Comparison of ENCODE assay signal across 10 cellular contexts in the genomic region with DNA sequence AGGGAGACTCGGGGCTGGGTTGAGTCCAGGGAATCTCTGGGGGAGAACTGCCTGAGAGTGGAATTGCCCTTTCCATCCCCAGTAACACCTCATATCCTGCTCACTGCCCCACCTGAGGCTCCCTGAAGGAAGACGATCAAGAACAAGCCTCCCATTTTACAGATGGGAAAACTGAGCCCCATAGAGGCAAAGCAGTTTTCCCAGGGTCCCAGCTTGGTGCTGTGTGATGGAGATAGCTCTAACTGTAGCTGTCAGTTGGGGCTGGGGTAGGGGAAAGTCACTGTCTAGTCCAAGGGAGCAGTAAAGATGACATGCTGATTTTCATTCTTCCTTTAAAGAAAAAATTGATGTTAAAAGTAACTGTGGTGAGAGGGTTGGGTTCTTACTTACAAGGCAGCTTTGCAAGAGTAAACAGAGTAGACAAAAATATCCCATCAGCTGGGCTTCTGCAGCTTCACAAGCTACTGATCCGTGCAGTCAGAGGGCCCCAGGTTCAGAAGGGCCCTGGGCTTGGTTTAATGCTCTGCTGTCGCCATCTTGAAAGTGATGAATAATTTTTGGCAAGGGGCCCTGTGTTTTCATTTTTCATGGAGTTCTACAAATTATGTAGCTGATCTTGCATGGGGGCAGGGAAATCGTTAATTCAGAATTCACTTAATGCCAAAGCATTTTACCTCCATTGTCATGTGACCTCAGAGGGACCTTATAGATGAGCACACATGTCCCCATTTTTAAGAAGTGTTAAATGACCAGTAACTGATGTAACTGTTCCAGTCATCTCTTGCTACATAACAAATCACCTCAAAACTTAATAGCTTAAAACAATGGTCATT. TPM values are rescaled to one million over a fixed set of nuclear protein-coding genes. Genes with fewer than 3 reads are reported as not detected.
DNase-seq lines count a peak whose midpoint lies in the region; TF ChIP-seq lines count a peak whose summit lies in the region.
"Had no signal": no experiment of that assay in that cellular context is flagged by ENCODE, and none has a peak within 500 bp of the region (broad histone marks: within the 10 kb centered on the region; RNA-seq: fewer than 3 reads in every experiment).

No MANE protein-coding gene starts in this region.

- no peak overlapping the region for H2BK5ac ChIP-seq in mesenchymal stem cell (ENCODE audit: low read depth, low read length, poor library complexity, severe bottlenecking)

- H4K8ac ChIP-seq in mesenchymal stem cell (ENCODE audit: low read length): peak overlapping the region; percentile 53

- H3K4ac ChIP-seq in mesenchymal stem cell (ENCODE audit: low read depth in 1 of 2, low read length in 2 of 2): peak overlapping the region in 1 of 2 experiments; percentile 54

- H3K4me2 ChIP-seq in BLaER1 treated with 17β-estradiol and CSF1 and Interleukin-3, amounts not matched to agents 10 nM and 100 nM: peak overlapping the region; percentile 73 to 92 (median 88)
- H3K4me2 ChIP-seq in mesenchymal stem cell (ENCODE audit: low read length, poor library complexity, severe bottlenecking) (no peak overlapping the region), PC-9 (no peak overlapping the region)

- H3K23ac ChIP-seq in mesenchymal stem cell (ENCODE audit: low read length in 2 of 2): no peak overlapping the region

- DNase-seq in GM13977 (ENCODE audit: low spot score) (peak; percentile 70), mesenchymal stem cell (peak; percentile 53), foreskin fibroblast (no peak), SW480 (ENCODE audit: low spot score) (no peak), PC-9 (no peak), EL (no peak)
- DNase-seq in activated T-helper 1 cell treated with anti-CD3 and anti-CD28 coated beads, Interleukin-12 subunit alpha, Interleukin-12 subunit beta, Interleukin-2, Interleukin-4 antibody, amounts not matched to agents 30 ng/mL and 10 ng/mL and 1 ng/mL, durations not matched to agents 14 hours and 24 hours and 36 hours (ENCODE audit: low spot score): no peak
- DNase-seq: Calu3; NK-92 treated with Interleukin-12 subunit alpha and Interleukin-12 subunit beta, amount 100 ng/mL, for 24 hours had no signal

- peaks cover 11% of the 10 kb centered on the region for H3F3A ChIP-seq in PC-9 (ENCODE audit: insufficient read depth, low read depth)

- in situ Hi-C loops in GM13977 (cut with MboI; ENCODE audit: low pct_unique_long_range_greater_than_20kb, low sequenced_read_pairs, unreplicated experiment): loop anchor here (25.0 kb wide), 1 partner anchor 463 kb away; the partner anchor contains the start of gene DHRS3

- H3K4me1 Mint-ChIP-seq in activated T-helper 1 cell treated with anti-CD3 and anti-CD28 coated beads, Interleukin-12 subunit alpha, Interleukin-12 subunit beta, Interleukin-2, Interleukin-4 antibody, amounts not matched to agents 30 ng/mL and 10 ng/mL and 1 ng/mL, durations not matched to agents 14 hours and 24 hours and 36 hours (ENCODE audit: low read depth): peaks cover 88% of the 10 kb centered on the region

- POLR2A ChIA-PET in PC-9 (lab: Charles Lee; ENCODE audit: unreplicated experiment): no interaction called here

- H3K27ac ChIP-seq in BLaER1 treated with 17β-estradiol and CSF1 and Interleukin-3, amounts not matched to agents 10 nM and 100 nM: peak overlapping the region; percentile 65 to 98 (median 85); a peak in 21 of 22 replicates
- H3K27ac ChIP-seq in mesenchymal stem cell (ENCODE audit: low read length, poor library complexity, severe bottlenecking) (no peak overlapping the region), PC-9 (no peak overlapping the region)

- no peaks in the 10 kb centered on the region for H3K27me3 ChIP-seq in BLaER1 treated with 17β-estradiol and CSF1 and Interleukin-3, amounts not matched to agents 10 nM and 100 nM
- H3K27me3 ChIP-seq in mesenchymal stem cell (ENCODE audit: control insufficient read depth in 1 of 2, insufficient read depth in 1 of 2, low read length in 2 of 2) (no peaks in the 10 kb centered on the region), PC-9 (ENCODE audit: insufficient read depth, low read depth) (no peaks in the 10 kb centered on the region)

- intact Hi-C loops in activated T-helper 1 cell treated with anti-CD3 and anti-CD28 coated beads, Interleukin-12 subunit alpha, Interleukin-12 subunit beta, Interleukin-2, Interleukin-4 antibody, amounts not matched to agents 30 ng/mL and 10 ng/mL and 1 ng/mL, durations not matched to agents 14 hours and 24 hours and 36 hours (cut with micrococcal nuclease): loop anchor here (1.0 kb wide), 1 partner anchor 8 kb away; no protein-coding TSS in a partner anchor
- intact Hi-C loops in PC-9 (cut with micrococcal nuclease; ENCODE audit: unreplicated experiment): no loop called here

- peaks cover 98 to 100% (median 100%) of the 10 kb centered on the region in 10 experiments for H3K4me1 ChIP-seq in BLaER1 treated with 17β-estradiol and CSF1 and Interleukin-3, amounts not matched to agents 10 nM and 100 nM
- H3K4me1 ChIP-seq in mesenchymal stem cell (ENCODE audit: control insufficient read depth, insufficient read depth, low read depth, low read length): peaks cover 13% of the 10 kb centered on the region
- peaks cover 31% of the 10 kb centered on the region for H3K4me1 ChIP-seq in PC-9 (replicated peaks; ENCODE audit: insufficient read depth)

- H3K36me3 Mint-ChIP-seq in activated T-helper 1 cell treated with anti-CD3 and anti-CD28 coated beads, Interleukin-12 subunit alpha, Interleukin-12 subunit beta, Interleukin-2, Interleukin-4 antibody, amounts not matched to agents 30 ng/mL and 10 ng/mL and 1 ng/mL, durations not matched to agents 14 hours and 24 hours and 36 hours (ENCODE audit: low read depth): peaks cover 18% of the 10 kb centered on the region

- H3K18ac ChIP-seq in mesenchymal stem cell (ENCODE audit: low read depth in 1 of 2, low read length in 2 of 2): peak overlapping the region; percentile 61 to 82

- H3K4me3 ChIP-seq in BLaER1 treated with 17β-estradiol and CSF1 and Interleukin-3, amounts not matched to agents 10 nM and 100 nM: peak overlapping the region in 5 of 10 experiments; percentile 2 to 52 (median 20); a peak in 3 of 20 replicates
- no peak overlapping the region for H3K4me3 ChIP-seq in mesenchymal stem cell (ENCODE audit: insufficient read depth in 1 of 2, low read depth in 1 of 2, low read length in 2 of 2)
- no peak overlapping the region for H3K4me3 ChIP-seq in foreskin fibroblast (ENCODE audit: low read depth in 1 of 2, low read length in 2 of 2)
- no peak overlapping the region for H3K4me3 ChIP-seq in PC-9

- WGBS in mesenchymal stem cell: 90% methylated on average over 5 of the region's 5 CpGs

- no peaks in the 10 kb centered on the region for H3K79me2 ChIP-seq in PC-9 (ENCODE audit: low read depth)

- peak overlapping the region; percentile 31 for H3K4me3 Mint-ChIP-seq in activated T-helper 1 cell treated with anti-CD3 and anti-CD28 coated beads, Interleukin-12 subunit alpha, Interleukin-12 subunit beta, Interleukin-2, Interleukin-4 antibody, amounts not matched to agents 30 ng/mL and 10 ng/mL and 1 ng/mL, durations not matched to agents 14 hours and 24 hours and 36 hours

- peaks cover 5 to 12% (median 10%) of the 10 kb centered on the region in 11 experiments; a peak in 18 of 22 replicates for H3K9me3 ChIP-seq in BLaER1 treated with 17β-estradiol and CSF1 and Interleukin-3, amounts not matched to agents 10 nM and 100 nM (replicated peaks in 1 of 11)
- H3K9me3 ChIP-seq in mesenchymal stem cell (ENCODE audit: control insufficient read depth, low read length) (peaks cover 8% of the 10 kb centered on the region), PC-9 (ENCODE audit: insufficient read depth, low read depth) (no peaks in the 10 kb centered on the region)

- H2BK15ac ChIP-seq in mesenchymal stem cell (ENCODE audit: low read depth, poor library complexity, severe bottlenecking): peak overlapping the region; percentile 81

- peak overlapping the region; percentile 11 to 90 for H2BK12ac ChIP-seq in mesenchymal stem cell (ENCODE audit: low read length in 2 of 2)

- no TSS peak for BruUV-seq in PC-9 (replicated peaks; lab: Mats Ljungman, UMichigan)

- H3K14ac ChIP-seq in mesenchymal stem cell (ENCODE audit: low read length in 2 of 2): no peak overlapping the region

- H2AFZ ChIP-seq in mesenchymal stem cell (ENCODE audit: low read depth, low read length) (no peak overlapping the region), PC-9 (no peak overlapping the region)

- no peak overlapping the region for H2AK5ac ChIP-seq in mesenchymal stem cell (ENCODE audit: low read length, severe bottlenecking)

- no peaks in the 10 kb centered on the region for H3K9me2 ChIP-seq in PC-9 (ENCODE audit: insufficient read depth)

- no peaks in the 10 kb centered on the region for H4K20me1 ChIP-seq in BLaER1 treated with 17β-estradiol and CSF1 and Interleukin-3, amounts not matched to agents 10 nM and 100 nM
- H4K20me1 ChIP-seq in PC-9 (ENCODE audit: insufficient read depth): no peaks in the 10 kb centered on the region

- peaks cover 14% of the 10 kb centered on the region for H3K9me3 Mint-ChIP-seq in activated T-helper 1 cell treated with anti-CD3 and anti-CD28 coated beads, Interleukin-12 subunit alpha, Interleukin-12 subunit beta, Interleukin-2, Interleukin-4 antibody, amounts not matched to agents 30 ng/mL and 10 ng/mL and 1 ng/mL, durations not matched to agents 14 hours and 24 hours and 36 hours

- no peaks in the 10 kb centered on the region for H3K79me1 ChIP-seq in mesenchymal stem cell (replicated peaks; ENCODE audit: low read length, poor library complexity, severe bottlenecking)

- peak overlapping the region; percentile 42 for H2BK120ac ChIP-seq in mesenchymal stem cell (ENCODE audit: low read depth, low read length)

- CTCF ChIA-PET in PC-9 (lab: Charles Lee): no interaction called here

- no peak overlapping the region for H4K91ac ChIP-seq in mesenchymal stem cell (ENCODE audit: low read length)

- peak overlapping the region; percentile 40 to 90 (median 70); a peak in 18 of 22 replicates for H3K9ac ChIP-seq in BLaER1 treated with 17β-estradiol and CSF1 and Interleukin-3, amounts not matched to agents 10 nM and 100 nM
- H3K9ac ChIP-seq in mesenchymal stem cell (ENCODE audit: low read length): no peak overlapping the region

- TF ChIP-seq CTCF in GM13977 (IDR thresholded peaks at IDR 0.05; ENCODE audit: extremely low read depth, insufficient read depth, missing control alignments) (no peak), foreskin fibroblast (IDR thresholded peaks at IDR 0.05; ENCODE audit: low read depth, low read length) (no peak), PC-9 (conservative IDR thresholded peaks at IDR 0.05) (no peak)

- no peaks in the 10 kb centered on the region for H3K27me3 Mint-ChIP-seq in activated T-helper 1 cell treated with anti-CD3 and anti-CD28 coated beads, Interleukin-12 subunit alpha, Interleukin-12 subunit beta, Interleukin-2, Interleukin-4 antibody, amounts not matched to agents 30 ng/mL and 10 ng/mL and 1 ng/mL, durations not matched to agents 14 hours and 24 hours and 36 hours (ENCODE audit: insufficient read depth)

- H3K36me3 ChIP-seq in BLaER1 treated with 17β-estradiol and CSF1 and Interleukin-3, amounts not matched to agents 10 nM and 100 nM: peaks cover 0 to 6% (median 0%) of the 10 kb centered on the region in 11 experiments; a peak in 1 of 22 replicates
- H3K36me3 ChIP-seq in mesenchymal stem cell (ENCODE audit: control insufficient read depth in 1 of 2, insufficient read depth in 2 of 2, low read depth in 1 of 2, low read length in 2 of 2) (no peaks in the 10 kb centered on the region), PC-9 (ENCODE audit: low read depth) (no peaks in the 10 kb centered on the region)

- H3K27ac Mint-ChIP-seq in activated T-helper 1 cell treated with anti-CD3 and anti-CD28 coated beads, Interleukin-12 subunit alpha, Interleukin-12 subunit beta, Interleukin-2, Interleukin-4 antibody, amounts not matched to agents 30 ng/mL and 10 ng/mL and 1 ng/mL, durations not matched to agents 14 hours and 24 hours and 36 hours: peak overlapping the region; percentile 97

RNA-seq across cellular contexts. Expression of gene TNFRSF1B, which starts 17.6 kb away (rescaled TPM):
- 211 and 213 TPM in 2 replicates for total RNA-seq in activated T-helper 1 cell treated with anti-CD3 and anti-CD28 coated beads, Interleukin-12 subunit alpha, Interleukin-12 subunit beta, Interleukin-2, Interleukin-4 antibody, amounts not matched to agents 30 ng/mL and 10 ng/mL and 1 ng/mL, durations not matched to agents 14 hours and 24 hours and 36 hours
- polyA plus RNA-seq in mesenchymal stem cell (2013, experiment 1 of 2): 35.0 TPM
- 35.2 TPM for polyA plus RNA-seq in mesenchymal stem cell (2013, experiment 2 of 2)
- 2.7 and 3.3 TPM in 2 replicates for total RNA-seq in PC-9 (2021)

Comparison
In these comparisons a context has a peak if more than half of its experiments do, and no peak if none do; other contexts are left out.
1. H3K27ac ChIP-seq: peak in BLaER1 treated with 17β-estradiol and CSF1 and Interleukin-3, amounts not matched to agents 10 nM and 100 nM (11 of 11); none in mesenchymal stem cell (single experiment) and PC-9 (single experiment).
2. H3K4me2 ChIP-seq: peak in BLaER1 treated with 17β-estradiol and CSF1 and Interleukin-3, amounts not matched to agents 10 nM and 100 nM (11 of 11); none in mesenchymal stem cell (single experiment) and PC-9 (single experiment).
3. DNase-seq: peak in GM13977 (single experiment) and mesenchymal stem cell (single experiment); none in activated T-helper 1 cell treated with anti-CD3 and anti-CD28 coated beads, Interleukin-12 subunit alpha, Interleukin-12 subunit beta, Interleukin-2, Interleukin-4 antibody, amounts not matched to agents 30 ng/mL and 10 ng/mL and 1 ng/mL, durations not matched to agents 14 hours and 24 hours and 36 hours (single experiment), foreskin fibroblast (0 of 2), SW480 (single experiment), PC-9 (0 of 2) and EL (single experiment).
4. RNA of gene TNFRSF1B, which starts 17.6 kb away (total RNA-seq): 211 to 213 TPM in activated T-helper 1 cell treated with anti-CD3 and anti-CD28 coated beads, Interleukin-12 subunit alpha, Interleukin-12 subunit beta, Interleukin-2, Interleukin-4 antibody, amounts not matched to agents 30 ng/mL and 10 ng/mL and 1 ng/mL, durations not matched to agents 14 hours and 24 hours and 36 hours; 2.7 to 3.3 TPM in PC-9; every median in the first group is over 10 times any median in the second.